ENCODE assay signal across 16 cellular contexts in genomic region chr9:114305189-114305555, GRCh38. TPM values are rescaled to one million over a fixed set of nuclear protein-coding genes. Genes with fewer than 3 reads are reported as not detected.
DNase-seq lines count a peak whose midpoint lies in the region; ATAC-seq and TF ChIP-seq lines count a peak whose summit lies in the region.
"Had no signal": no experiment of that assay in that cellular context is flagged by ENCODE, and none has a peak within 500 bp of the region (broad histone marks: within the 10 kb centered on the region; RNA-seq: fewer than 3 reads in every experiment).

No MANE protein-coding gene starts in this region.

- TF ChIP-seq CTCF in VCaP (conservative IDR thresholded peaks at IDR 0.05) (no peak), mesothelial cell of epicardium (IDR thresholded peaks at IDR 0.05; ENCODE audit: unreplicated experiment) (no peak), transverse colon (IDR thresholded peaks at IDR 0.05) (no peak)

- H3K27me3 Mint-ChIP-seq in activated CD8-positive, alpha-beta memory T cell treated with anti-CD3 and anti-CD28 coated beads, Interleukin-2, amount 10 ng/mL, durations not matched to agents 7 days and 5 days: peaks cover 2% of the 10 kb centered on the region
- no peaks in the 10 kb centered on the region for H3K27me3 Mint-ChIP-seq in mesothelial cell of epicardium (ENCODE audit: low read depth)

- ATAC-seq in activated CD8-positive, alpha-beta memory T cell treated with anti-CD3 and anti-CD28 coated beads, Interleukin-2, amount 10 ng/mL, durations not matched to agents 7 days and 5 days: no peak
- no peak for ATAC-seq in GM18873 (IDR thresholded peaks at IDR 0.05; ENCODE audit: low FRiP score, unreplicated experiment)

- no peaks in the 10 kb centered on the region for H3K4me1 ChIP-seq in transverse colon

- no peak for TF ChIP-seq POLR2A in transverse colon (IDR thresholded peaks at IDR 0.05)

- in situ Hi-C loops in transverse colon (cut with MboI; ENCODE audit: low pct_ligation_motif_present in 1 of 4, low pct_unique_long_range_greater_than_20kb in 1 of 4, low sequenced_read_pairs in 3 of 4): no loop called here

- 50 to 68% methylated on average over 5 to 9 of the region's 9 CpGs for WGBS in transverse colon (ENCODE audit: low coverage in 1 of 2), 2 donors

- no peak overlapping the region for H3K27ac Mint-ChIP-seq in activated CD8-positive, alpha-beta memory T cell treated with anti-CD3 and anti-CD28 coated beads, Interleukin-2, amount 10 ng/mL, durations not matched to agents 7 days and 5 days
- peak overlapping the region; percentile 19 for H3K27ac Mint-ChIP-seq in mesothelial cell of epicardium

- no peak overlapping the region for H3K4me3 Mint-ChIP-seq in activated CD8-positive, alpha-beta memory T cell treated with anti-CD3 and anti-CD28 coated beads, Interleukin-2, amount 10 ng/mL, durations not matched to agents 7 days and 5 days
- no peak overlapping the region for H3K4me3 Mint-ChIP-seq in mesothelial cell of epicardium

- H3K27ac ChIP-seq in VCaP: peak overlapping the region; percentile 55
- H3K27ac ChIP-seq in transverse colon: no peak overlapping the region
- H3K27ac ChIP-seq: C4-2B, KMS-11, PC-9 had no signal

- H3K4me1 Mint-ChIP-seq in activated CD8-positive, alpha-beta memory T cell treated with anti-CD3 and anti-CD28 coated beads, Interleukin-2, amount 10 ng/mL, durations not matched to agents 7 days and 5 days: no peaks in the 10 kb centered on the region
- H3K4me1 Mint-ChIP-seq in mesothelial cell of epicardium: peaks cover 4% of the 10 kb centered on the region

- intact Hi-C loops in transverse colon (cut with DNase I; ENCODE audit: low total_unique reads): no loop called here

- no peaks in the 10 kb centered on the region for H3K36me3 Mint-ChIP-seq in activated CD8-positive, alpha-beta memory T cell treated with anti-CD3 and anti-CD28 coated beads, Interleukin-2, amount 10 ng/mL, durations not matched to agents 7 days and 5 days
- H3K36me3 Mint-ChIP-seq in mesothelial cell of epicardium: peaks cover 20% of the 10 kb centered on the region

- H3K27me3 ChIP-seq in transverse colon: no peaks in the 10 kb centered on the region

- H3K9me3 ChIP-seq in transverse colon: no peaks in the 10 kb centered on the region

- H3K4me3 ChIP-seq in transverse colon: no peak overlapping the region
- H3K4me3 ChIP-seq: GM12878, PC-9 had no signal

- peak; percentile 28 for DNase-seq in activated CD8-positive, alpha-beta memory T cell treated with anti-CD3 and anti-CD28 coated beads, Interleukin-2, amount 10 ng/mL, durations not matched to agents 7 days and 5 days
- DNase-seq in activated CD8-positive, alpha-beta memory T cell treated with anti-CD3 and anti-CD28 coated beads, Interleukin-2, amount 50 U/mL, for 4 hours: no peak
- DNase-seq in mesothelial cell of epicardium (ENCODE audit: low spot score in 2 of 2, unreplicated experiment in 2 of 2) (no peak), transverse colon (peak; percentile 4), NCI-H510A treated with DMSO at 0.1 percent for 48 hours (lab: John Stamatoyannopoulos, UW) (no peak), DMS79 (lab: John Stamatoyannopoulos, UW) (no peak)
- DNase-seq: NCI-H1436 treated with DMSO at 0.1 percent for 48 hours had no signal

- TF ChIP-seq EP300 in transverse colon (IDR thresholded peaks at IDR 0.05; ENCODE audit: low read depth): no peak

- CTCF ChIA-PET in activated CD8-positive, alpha-beta memory T cell treated with anti-CD3 and anti-CD28 coated beads, Interleukin-2, amount 10 ng/mL, durations not matched to agents 7 days and 5 days (lab: Charles Lee): interaction anchor here (1.4 to 1.6 kb wide), 3 partner anchors 17 to 256 kb away, joined by 3 to 5 read pairs (median 4); no protein-coding TSS in a partner anchor

- H3K36me3 ChIP-seq in transverse colon: no peaks in the 10 kb centered on the region

- no peaks in the 10 kb centered on the region for H3K9me3 Mint-ChIP-seq in activated CD8-positive, alpha-beta memory T cell treated with anti-CD3 and anti-CD28 coated beads, Interleukin-2, amount 10 ng/mL, durations not matched to agents 7 days and 5 days (ENCODE audit: low read depth)
- no peaks in the 10 kb centered on the region for H3K9me3 Mint-ChIP-seq in mesothelial cell of epicardium

RNA-seq across cellular contexts. Expression of gene ORM1, which starts 17.7 kb away (rescaled TPM):
- total RNA-seq in activated CD8-positive, alpha-beta memory T cell treated with anti-CD3 and anti-CD28 coated beads, Interleukin-2, amount 10 ng/mL, durations not matched to agents 7 days and 5 days: not detected
- total RNA-seq in mesothelial cell of epicardium (not detected in 3 replicates), transverse colon (not detected)
- total RNA-seq: A673, H1, PC-9 had no signal

RNA-seq across cellular contexts. Expression of gene ORM2, which starts 24.5 kb away (rescaled TPM):
- total RNA-seq in activated CD8-positive, alpha-beta memory T cell treated with anti-CD3 and anti-CD28 coated beads, Interleukin-2, amount 10 ng/mL, durations not matched to agents 7 days and 5 days: not detected
- total RNA-seq in mesothelial cell of epicardium: not detected in 3 replicates
- total RNA-seq in transverse colon: not detected
- total RNA-seq: A673, H1, M059J, PC-9 had no signal

Comparison
In these comparisons a context has a peak if more than half of its experiments do, and no peak if none do; other contexts are left out.
1. DNase-seq: peak in activated CD8-positive, alpha-beta memory T cell treated with anti-CD3 and anti-CD28 coated beads, Interleukin-2, amount 10 ng/mL, durations not matched to agents 7 days and 5 days (single experiment) and transverse colon (single experiment); none in activated CD8-positive, alpha-beta memory T cell treated with anti-CD3 and anti-CD28 coated beads, Interleukin-2, amount 50 U/mL, for 4 hours (single experiment), mesothelial cell of epicardium (0 of 2), NCI-H510A treated with DMSO at 0.1 percent for 48 hours (single experiment) and DMS79 (single experiment).